13 cellular contexts compared by ENCODE assay signal in the genomic region with DNA sequence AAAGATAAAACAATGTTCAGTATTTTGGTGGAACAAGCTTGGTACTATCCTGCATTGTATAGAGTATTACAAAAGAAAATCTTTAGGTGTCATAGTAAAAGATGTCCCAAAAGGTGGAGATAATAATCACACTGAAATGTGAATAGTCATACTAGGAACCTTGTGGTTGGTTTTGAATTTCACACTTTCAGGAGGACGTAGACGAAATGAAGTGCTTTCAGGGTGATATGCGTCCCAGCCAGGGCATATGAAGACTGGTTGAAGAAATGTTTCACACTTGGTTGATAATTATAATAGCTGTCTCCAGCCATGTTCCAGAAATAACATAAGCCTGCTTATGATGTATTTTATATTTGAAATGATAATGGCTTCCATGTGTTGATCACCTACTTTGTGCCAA.
DNase-seq lines count a peak whose midpoint lies in the region; ATAC-seq and TF ChIP-seq lines count a peak whose summit lies in the region.
"Had no signal": no experiment of that assay in that cellular context is flagged by ENCODE, and none has a peak within 500 bp of the region (broad histone marks: within the 10 kb centered on the region; RNA-seq: fewer than 3 reads in every experiment).

No MANE protein-coding gene starts in this region.

- no peak overlapping the region for H3K4me3 ChIP-seq in left ventricle myocardium inferior
- H3K4me3 ChIP-seq in effector memory CD4-positive, alpha-beta T cell (ENCODE audit: insufficient read depth, low read depth, low read length, poor library complexity, severe bottlenecking), result no peak overlapping the region
- H3K4me3 ChIP-seq: A549, right lobe of liver had no signal

- peaks cover 8% of the 10 kb centered on the region for H3K36me3 Mint-ChIP-seq in activated CD4-positive, alpha-beta T cell treated with anti-CD3 and anti-CD28 coated beads, Interleukin-2, amount 10 ng/mL, durations not matched to agents 24 days and 14 days (ENCODE audit: low read depth)
- H3K36me3 Mint-ChIP-seq in stimulated activated memory B cell treated with anti-CD40 and anti-IgM and Interleukin-4, amounts not matched to agents 10 μg/mL and 1 μg/mL and 100 μg/mL, for 72 hours, result peaks cover 10% of the 10 kb centered on the region
- H3K36me3 Mint-ChIP-seq: IgD-negative memory B cell had no signal

- no peaks in the 10 kb centered on the region for H3K4me1 ChIP-seq in left ventricle myocardium inferior
- H3K4me1 ChIP-seq in effector memory CD4-positive, alpha-beta T cell (ENCODE audit: control insufficient read depth, insufficient read depth, low read length, poor library complexity, severe bottlenecking), result no peaks in the 10 kb centered on the region
- H3K4me1 ChIP-seq: right lobe of liver had no signal

- H3K4me1 Mint-ChIP-seq in activated CD4-positive, alpha-beta T cell treated with anti-CD3 and anti-CD28 coated beads, Interleukin-2, amount 10 ng/mL, durations not matched to agents 24 days and 14 days, result peaks cover 12% of the 10 kb centered on the region
- peaks cover 11% of the 10 kb centered on the region for H3K4me1 Mint-ChIP-seq in stimulated activated memory B cell treated with anti-CD40 and anti-IgM and Interleukin-4, amounts not matched to agents 10 μg/mL and 1 μg/mL and 100 μg/mL, for 72 hours

- peak; percentile 59 for DNase-seq in activated CD4-positive, alpha-beta T cell treated with anti-CD3 and anti-CD28 coated beads, Interleukin-2, amount 10 ng/mL, durations not matched to agents 24 days and 14 days
- no peak for DNase-seq in activated CD4-positive, alpha-beta T cell treated with anti-CD3 and anti-CD28 coated beads, Interleukin-2, amount 50 U/mL, for 4 hours
- DNase-seq in left ventricle myocardium inferior, result no peak
- no peak for DNase-seq in left colon
- no peak for DNase-seq in effector memory CD4-positive, alpha-beta T cell
- DNase-seq: activated CD4-positive, alpha-beta T cell treated with anti-CD3 and anti-CD28 coated beads for 4 hours; NCI-H2107; right lobe of liver had no signal

- no peaks in the 10 kb centered on the region for H3K27me3 Mint-ChIP-seq in activated CD4-positive, alpha-beta T cell treated with anti-CD3 and anti-CD28 coated beads, Interleukin-2, amount 10 ng/mL, durations not matched to agents 24 days and 14 days
- no peaks in the 10 kb centered on the region for H3K27me3 Mint-ChIP-seq in stimulated activated memory B cell treated with anti-CD40 and anti-IgM and Interleukin-4, amounts not matched to agents 10 μg/mL and 1 μg/mL and 100 μg/mL, for 72 hours
- H3K27me3 Mint-ChIP-seq: IgD-negative memory B cell had no signal

- intact Hi-C loops in activated CD4-positive, alpha-beta T cell treated with anti-CD3 and anti-CD28 coated beads, Interleukin-2, amount 10 ng/mL, durations not matched to agents 24 days and 14 days (cut with micrococcal nuclease), result loop anchor here (10.0 kb wide), 1 partner anchor 61 kb away; the partner anchor contains the start of gene SCAND1
- intact Hi-C loops in left ventricle myocardium inferior (cut with micrococcal nuclease), result no loop called here
- intact Hi-C loops in left colon (cut with DNase I, micrococcal nuclease), result no loop called here

- H3K27ac ChIP-seq in left ventricle myocardium inferior (replicated peaks), result no peak overlapping the region
- H3K27ac ChIP-seq in effector memory CD4-positive, alpha-beta T cell (ENCODE audit: insufficient read depth, low read length, poor library complexity, severe bottlenecking), result no peak overlapping the region
- H3K27ac ChIP-seq: A549, right lobe of liver had no signal

- no peaks in the 10 kb centered on the region for H3K27me3 ChIP-seq in left ventricle myocardium inferior (ENCODE audit: low read depth)
- H3K27me3 ChIP-seq in effector memory CD4-positive, alpha-beta T cell (replicated peaks; ENCODE audit: control insufficient read depth, insufficient read depth, low read length, poor library complexity, severe bottlenecking), result no peaks in the 10 kb centered on the region
- H3K27me3 ChIP-seq: right lobe of liver had no signal

- ATAC-seq in GM21529 (IDR thresholded peaks at IDR 0.05; ENCODE audit: unreplicated experiment), result peak; percentile 88
- ATAC-seq in HG03354 (IDR thresholded peaks at IDR 0.05; ENCODE audit: poor library complexity, severe bottlenecking, unreplicated experiment), result peak; percentile 91
- ATAC-seq in stimulated activated memory B cell treated with anti-CD40 and anti-IgM and Interleukin-4, amounts not matched to agents 10 μg/mL and 1 μg/mL and 100 μg/mL, for 72 hours, result peak; percentile 85
- no peak for ATAC-seq in left colon
- ATAC-seq: A549, right lobe of liver had no signal

- no peak for TF ChIP-seq CTCF in left ventricle myocardium inferior (IDR thresholded peaks at IDR 0.05; ENCODE audit: borderline replicate concordance)

- H3K36me3 ChIP-seq in left ventricle myocardium inferior, result no peaks in the 10 kb centered on the region
- no peaks in the 10 kb centered on the region for H3K36me3 ChIP-seq in effector memory CD4-positive, alpha-beta T cell (ENCODE audit: control insufficient read depth, insufficient read depth, low read length)
- H3K36me3 ChIP-seq: right lobe of liver had no signal

- H3K9me3 Mint-ChIP-seq in activated CD4-positive, alpha-beta T cell treated with anti-CD3 and anti-CD28 coated beads, Interleukin-2, amount 10 ng/mL, durations not matched to agents 24 days and 14 days, result no peaks in the 10 kb centered on the region
- H3K9me3 Mint-ChIP-seq in stimulated activated memory B cell treated with anti-CD40 and anti-IgM and Interleukin-4, amounts not matched to agents 10 μg/mL and 1 μg/mL and 100 μg/mL, for 72 hours, result no peaks in the 10 kb centered on the region
- H3K9me3 Mint-ChIP-seq: IgD-negative memory B cell had no signal

- H3K27ac Mint-ChIP-seq in activated CD4-positive, alpha-beta T cell treated with anti-CD3 and anti-CD28 coated beads, Interleukin-2, amount 10 ng/mL, durations not matched to agents 24 days and 14 days, result no peak overlapping the region
- peak overlapping the region; percentile 22 for H3K27ac Mint-ChIP-seq in stimulated activated memory B cell treated with anti-CD40 and anti-IgM and Interleukin-4, amounts not matched to agents 10 μg/mL and 1 μg/mL and 100 μg/mL, for 72 hours
- H3K27ac Mint-ChIP-seq: IgD-negative memory B cell had no signal

- H3K4me3 Mint-ChIP-seq in activated CD4-positive, alpha-beta T cell treated with anti-CD3 and anti-CD28 coated beads, Interleukin-2, amount 10 ng/mL, durations not matched to agents 24 days and 14 days, result no peak overlapping the region
- H3K4me3 Mint-ChIP-seq in stimulated activated memory B cell treated with anti-CD40 and anti-IgM and Interleukin-4, amounts not matched to agents 10 μg/mL and 1 μg/mL and 100 μg/mL, for 72 hours, result no peak overlapping the region
- H3K4me3 Mint-ChIP-seq: IgD-negative memory B cell had no signal

- no peaks in the 10 kb centered on the region for H3K9me3 ChIP-seq in left ventricle myocardium inferior (replicated peaks)
- H3K9me3 ChIP-seq in effector memory CD4-positive, alpha-beta T cell (ENCODE audit: control insufficient read depth, low read length), result no peaks in the 10 kb centered on the region
- H3K9me3 ChIP-seq: A549, right lobe of liver had no signal
